ENCODE assay signal across 8 cellular contexts in the genomic region with DNA sequence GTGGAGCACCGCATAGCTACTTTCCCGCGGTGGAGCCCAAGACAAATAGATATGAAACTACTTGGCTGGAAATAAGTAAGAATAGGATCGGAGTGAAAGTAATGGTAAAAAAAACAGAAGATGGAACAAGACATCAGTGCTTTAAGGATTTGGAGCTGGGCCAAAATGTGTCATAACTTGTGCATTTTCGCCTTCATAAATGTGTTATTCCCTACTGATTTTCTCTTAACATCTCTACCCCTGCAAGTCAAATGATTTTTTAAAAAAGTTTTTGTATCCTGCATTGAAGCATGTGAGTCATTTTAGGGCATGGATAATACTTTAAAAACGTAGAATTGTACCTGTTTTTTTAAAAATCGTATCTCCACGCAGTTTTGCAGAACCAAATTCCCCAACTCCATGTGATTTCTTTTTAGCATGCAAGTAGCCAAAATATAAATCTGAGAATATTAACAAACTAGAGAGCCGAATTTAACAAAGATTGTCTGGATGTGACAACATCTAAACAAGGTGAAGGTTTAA. TPM values are rescaled to one million over a fixed set of nuclear protein-coding genes. Genes with fewer than 3 reads are reported as not detected.
DNase-seq lines count a peak whose midpoint lies in the region; ATAC-seq, FAIRE-seq and TF ChIP-seq lines count a peak whose summit lies in the region.

No MANE protein-coding gene starts in this region.

- no peak; the same call in 1 of the 2 replicates for ATAC-seq in PC-3
- ATAC-seq in GM19395 (IDR thresholded peaks at IDR 0.05; ENCODE audit: unreplicated experiment), result no peak
- no peak for ATAC-seq in HG03442 (IDR thresholded peaks at IDR 0.05; ENCODE audit: unreplicated experiment)

- H3K27ac ChIP-seq in PC-3 (ENCODE audit: low read length) (no peak overlapping the region), osteoblast (ENCODE audit: low read depth, low read length) (no peak overlapping the region)

- no peaks in the 10 kb centered on the region for H3K9me2 ChIP-seq in PC-3 (replicated peaks; ENCODE audit: low read length)

- H3K9ac ChIP-seq in PC-3 (ENCODE audit: low read length), result peak overlapping the region; percentile 38; the same call in 1 of the 2 replicates

- FAIRE-seq in GM19239 (lab: Jason Lieb, UNC), result peak; percentile 49

- no peaks in the 10 kb centered on the region for H3F3A ChIP-seq in PC-3 (ENCODE audit: low read length, unreplicated experiment)

- BruUV-seq in PC-3 (replicated peaks; lab: Mats Ljungman, UMichigan), result no TSS peak

- H3K79me2 ChIP-seq in PC-3 (ENCODE audit: low read length), result no peaks in the 10 kb centered on the region
- no peaks in the 10 kb centered on the region for H3K79me2 ChIP-seq in osteoblast (ENCODE audit: insufficient read depth, low read length)

- H3K36me3 ChIP-seq in PC-3 (ENCODE audit: low read depth, low read length), result no peaks in the 10 kb centered on the region
- H3K36me3 ChIP-seq in osteoblast (ENCODE audit: insufficient read depth, low read length), result no peaks in the 10 kb centered on the region

- DNase-seq in GM19239 (ENCODE audit: insufficient read length, low spot score) (no peak), PC-3 (peak; percentile 45), epithelial cell of esophagus (ENCODE audit: low read depth) (peak; percentile 60), osteoblast (ENCODE audit: insufficient read length, low spot score, missing footprints) (peak; percentile 91), RKO (ENCODE audit: low spot score) (no peak)
- no peak for DNase-seq in activated effector memory CD4-positive, alpha-beta T cell treated with Interleukin-2 at 50 U/mL for 16 hours

- H3K4me1 ChIP-seq in PC-3 (ENCODE audit: insufficient read depth, low read length) (peaks cover 12% of the 10 kb centered on the region; the same call in 1 of the 2 replicates), osteoblast (ENCODE audit: insufficient read depth, low read length) (peaks cover 9% of the 10 kb centered on the region)

- peak overlapping the region; percentile 82 for H3K4me3 ChIP-seq in PC-3 (ENCODE audit: low read length)
- H3K4me3 ChIP-seq in epithelial cell of esophagus (ENCODE audit: low read length), result peak overlapping the region; percentile 56
- peak overlapping the region; percentile 78 for H3K4me3 ChIP-seq in osteoblast (ENCODE audit: insufficient read depth, low read length)

- H2AFZ ChIP-seq in PC-3 (ENCODE audit: low read length) (peak overlapping the region; percentile 98), osteoblast (ENCODE audit: low read length) (peak overlapping the region; percentile 95)

- intact Hi-C loops in PC-3 (cut with micrococcal nuclease), result no loop called here

- H3K9me3 ChIP-seq in PC-3 (ENCODE audit: low read length) (no peaks in the 10 kb centered on the region), osteoblast (ENCODE audit: low read depth, low read length) (no peaks in the 10 kb centered on the region)

- TF ChIP-seq CTCF in PC-3 (conservative IDR thresholded peaks at IDR 0.05; ENCODE audit: low read depth, low read length) (no peak), epithelial cell of esophagus (IDR thresholded peaks at IDR 0.05; ENCODE audit: insufficient read depth, low read depth, low read length, missing control alignments) (no peak), osteoblast (IDR thresholded peaks at IDR 0.05; ENCODE audit: extremely low read depth, low read depth, low read length) (no peak)

- H3K4me2 ChIP-seq in PC-3 (ENCODE audit: low read length), result peak overlapping the region; percentile 99
- H3K4me2 ChIP-seq in osteoblast (ENCODE audit: insufficient read depth, low read length), result peak overlapping the region; percentile 96

- CTCF ChIA-PET in PC-3 (lab: Charles Lee), result no interaction called here

- POLR2A ChIA-PET in PC-3 (lab: Charles Lee; ENCODE audit: unreplicated experiment), result no interaction called here

- no peaks in the 10 kb centered on the region for H3K27me3 ChIP-seq in PC-3 (ENCODE audit: low read length)
- H3K27me3 ChIP-seq in osteoblast (ENCODE audit: insufficient read depth, low read length), result peaks cover 42% of the 10 kb centered on the region

- H4K20me1 ChIP-seq in PC-3 (ENCODE audit: low read length) (no peaks in the 10 kb centered on the region), osteoblast (ENCODE audit: insufficient read depth, low read length) (no peaks in the 10 kb centered on the region)

RNA-seq across cellular contexts. Expression of a gene that starts 0.9 kb away (rescaled TPM):
- total RNA-seq in PC-3 (2014; rRNA removed), result 1.2 and 4.4 TPM in 2 replicates
- total RNA-seq in osteoblast, result under 0.01 and 0.36 TPM in 2 replicates

Comparison
In these comparisons a context has a peak if more than half of its experiments do, and no peak if none do; other contexts are left out.
1. DNase-seq: peak in PC-3 (single experiment), epithelial cell of esophagus (single experiment) and osteoblast (single experiment); none in GM19239 (single experiment), activated effector memory CD4-positive, alpha-beta T cell treated with Interleukin-2 at 50 U/mL for 16 hours (single experiment) and RKO (single experiment).
2. Peak in every context shown above with its lines, with median percentiles within 50 percentile points of each other: H3K4me3 ChIP-seq.